In genomic region chr14:97350415-97350814, GRCh38 we compare ENCODE assay signal across 32 cellular contexts.
"Had no signal": no experiment of that assay in that cellular context is flagged by ENCODE, and none has a peak within 500 bp of the region (broad histone marks: within the 10 kb centered on the region; RNA-seq: fewer than 3 reads in every experiment).

No MANE protein-coding gene starts in this region.

- H3K36me3 ChIP-seq: MG63, SJSA1 had no signal

- H3K4me3 ChIP-seq: MG63, PC-9, SJSA1 had no signal

- ATAC-seq: Panc1, Right ventricle myocardium inferior had no signal

- DNase-seq: MG63, NCI-H1048, NCI-H1092 treated with DMSO at 0.1 percent for 48 hours, NCI-H1105 treated with DMSO at 0.1 percent for 48 hours, NCI-H1417, NCI-H1436, NCI-H146, NCI-H1694, NCI-H187, NCI-H1930, NCI-H2029 treated with DMSO at 0.1 percent for 48 hours, NCI-H2081 treated with DMSO at 0.1 percent for 48 hours, NCI-H2107, NCI-H2171, NCI-H226, NCI-H446 treated with DMSO at 0.1 percent for 48 hours, NCI-H510A, NCI-H524, NCI-H69, NCI-H748 treated with DMSO at 0.1 percent for 48 hours, NCI-H82, PC-9, SHP77, SIG-M5, SK-N-SH, SW 1271, T-helper 1 cell had no signal

- H3K27me3 ChIP-seq: MG63, SJSA1 had no signal

- H3K4me2 ChIP-seq: PC-9, SK-N-SH had no signal

- H3K9ac ChIP-seq: SK-N-SH had no signal

- H3K9me3 ChIP-seq: MG63, SJSA1, SK-N-SH had no signal

- FAIRE-seq: RCC 7860 had no signal

- H3K4me1 ChIP-seq: SJSA1 had no signal

- H2AFZ ChIP-seq: PC-9 had no signal

- H3K27ac ChIP-seq: PC-9, RWPE1, SJSA1 had no signal
